28 cellular contexts compared by ENCODE assay signal in the genomic region with DNA sequence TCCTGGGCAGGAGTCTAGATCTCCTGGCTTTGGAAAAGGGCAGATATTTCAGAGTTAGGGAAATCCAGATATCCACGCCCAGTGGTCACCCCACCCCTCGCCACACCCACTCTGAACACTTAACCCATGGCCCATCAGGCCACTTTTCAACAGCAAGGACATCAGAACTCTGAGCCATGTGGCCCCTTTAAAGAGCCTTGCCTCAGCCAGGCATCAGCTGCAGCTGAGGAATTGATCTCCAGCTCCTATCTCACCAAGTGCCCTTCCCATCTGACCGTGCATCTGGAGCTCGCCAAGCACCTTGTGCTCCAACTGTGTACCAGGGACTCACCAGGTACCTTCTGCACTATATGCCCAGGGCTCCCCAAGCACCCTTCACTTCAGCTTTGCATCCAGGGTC. TPM values are rescaled to one million over a fixed set of nuclear protein-coding genes. Genes with fewer than 3 reads are reported as not detected.
"Had no signal": no experiment of that assay in that cellular context is flagged by ENCODE, and none has a peak within 500 bp of the region (broad histone marks: within the 10 kb centered on the region; RNA-seq: fewer than 3 reads in every experiment).

No MANE protein-coding gene starts in this region.

- H3K4me1 ChIP-seq: adrenal gland, ascending aorta, foreskin keratinocyte, left ventricle myocardium inferior, sigmoid colon, upper lobe of left lung had no signal

- H3K9me3 Mint-ChIP-seq: activated naive CD4-positive, alpha-beta T cell treated with anti-CD3 and anti-CD28 coated beads, Interleukin-2, amount 50 U/mL, for 24 hours; central memory CD8-positive, alpha-beta T cell; immature natural killer cell; neural crest cell had no signal

- DNase-seq: activated CD4-positive, CD25-positive, alpha-beta regulatory T cell treated with anti-CD3 and anti-CD28 coated beads, Interleukin-2, amount 50 U/mL, for 72 hours; activated gamma-delta T cell; adrenal gland; effector memory CD4-positive, alpha-beta T cell; foreskin keratinocyte; immature natural killer cell; kidney glomerular epithelial cell; left ventricle myocardium inferior; naive thymus-derived CD4-positive, alpha-beta T cell; retina; sigmoid colon; SK-N-SH; stimulated activated CD4-positive, alpha-beta T cell treated with anti-CD3 and anti-CD28 coated beads, Interleukin-15, amount 100 ng/mL, for 24 hours; stimulated activated CD8-positive, alpha-beta memory T cell treated with anti-CD3 and anti-CD28 coated beads, Interleukin-4, amount 100 ng/mL, for 48 hours; stimulated activated naive CD4-positive, alpha-beta T cell; upper lobe of left lung; WERI-Rb-1 had no signal

- H3K27ac Mint-ChIP-seq: activated naive CD4-positive, alpha-beta T cell treated with anti-CD3 and anti-CD28 coated beads, Interleukin-2, amount 50 U/mL, for 24 hours; progenitor cell of endocrine pancreas had no signal

- H3K36me3 Mint-ChIP-seq: activated naive CD4-positive, alpha-beta T cell treated with anti-CD3 and anti-CD28 coated beads, Interleukin-2, amount 50 U/mL, for 24 hours; immature natural killer cell; naive thymus-derived CD4-positive, alpha-beta T cell had no signal

- H3K4me3 ChIP-seq: adrenal gland, ascending aorta, hepatocyte, left ventricle myocardium inferior, sigmoid colon, smooth muscle cell, upper lobe of left lung had no signal

- ATAC-seq: foreskin keratinocyte had no signal

- H3K9me3 ChIP-seq: adrenal gland, ascending aorta, left ventricle myocardium inferior, sigmoid colon, SK-N-SH, upper lobe of left lung had no signal

- H3K4me3 Mint-ChIP-seq: activated naive CD4-positive, alpha-beta T cell treated with anti-CD3 and anti-CD28 coated beads, Interleukin-2, amount 50 U/mL, for 24 hours; central memory CD8-positive, alpha-beta T cell; immature natural killer cell; neural crest cell had no signal

- H3K27ac ChIP-seq: adrenal gland, ascending aorta, foreskin keratinocyte, hepatocyte, left ventricle myocardium inferior, sigmoid colon, upper lobe of left lung, WERI-Rb-1 had no signal

- H3K27me3 ChIP-seq: adrenal gland, ascending aorta, upper lobe of left lung had no signal

- H3K36me3 ChIP-seq: adrenal gland, ascending aorta, left ventricle myocardium inferior, sigmoid colon, upper lobe of left lung, WERI-Rb-1 had no signal

RNA-seq across cellular contexts. Expression of a gene that starts 20.2 kb away (rescaled TPM):
- total RNA-seq: ascending aorta, lung microvascular endothelial cell, progenitor cell of endocrine pancreas had no signal

RNA-seq across cellular contexts. Expression of a gene that starts 22.0 kb away (rescaled TPM):
- total RNA-seq: dermis microvascular lymphatic vessel endothelial cell, foreskin keratinocyte, glomerular endothelial cell, hepatocyte, lung microvascular endothelial cell, progenitor cell of endocrine pancreas, sigmoid colon, subcutaneous adipose tissue had no signal

RNA-seq across cellular contexts. Expression of a gene that starts 23.8 kb away (rescaled TPM):
- total RNA-seq: ascending aorta, dermis microvascular lymphatic vessel endothelial cell, foreskin keratinocyte, lung microvascular endothelial cell, progenitor cell of endocrine pancreas had no signal

RNA-seq across cellular contexts. Expression of a gene that starts 56.6 kb away (rescaled TPM):
- total RNA-seq: progenitor cell of endocrine pancreas had no signal
